Comparison of ENCODE assay signal across 1 cellular context in the genomic region with DNA sequence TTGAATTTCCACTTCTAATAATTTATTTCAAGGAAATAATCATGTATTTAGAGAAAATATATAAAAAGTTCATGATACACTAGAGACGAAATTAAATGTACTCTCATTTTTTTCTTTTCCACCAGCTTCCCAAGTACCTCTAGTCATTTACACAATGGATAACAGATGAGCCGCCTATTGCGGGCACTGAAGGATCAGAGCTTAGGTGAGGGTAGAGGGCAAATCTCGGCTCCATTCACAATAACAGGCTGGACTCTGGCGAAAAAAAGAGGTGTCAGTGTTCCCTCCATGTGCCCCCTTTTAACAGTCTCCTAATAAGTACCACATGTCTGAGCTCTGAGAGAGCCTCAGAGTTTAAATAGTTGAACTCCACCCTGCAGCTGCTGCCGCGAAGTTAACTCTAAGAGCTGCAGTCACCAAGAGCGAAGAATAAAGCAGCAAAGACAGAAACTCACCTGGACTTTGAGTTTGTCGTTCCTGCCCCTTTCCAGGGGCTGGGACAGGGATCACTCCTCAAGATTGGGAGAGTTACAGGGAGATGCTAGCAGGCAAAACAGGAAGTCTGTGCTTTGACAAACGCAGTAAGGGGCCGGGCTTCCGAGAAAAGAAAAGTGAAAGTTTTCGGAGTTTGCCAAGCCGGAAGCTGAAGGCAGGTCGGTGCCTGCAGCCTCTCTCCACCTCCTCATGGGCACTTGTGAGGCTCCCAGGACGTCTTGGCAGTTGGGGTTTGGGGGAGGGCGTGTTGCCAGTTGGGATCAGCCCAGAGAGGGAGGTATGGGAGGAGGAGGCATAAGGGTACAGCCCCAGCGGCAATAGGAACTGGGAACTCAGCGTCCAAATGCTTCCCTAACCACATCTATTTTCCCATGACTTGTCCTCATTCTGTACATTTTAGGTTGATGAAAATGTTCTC.
TF ChIP-seq lines count a peak whose summit lies in the region.

TSS of gene SP110 (minus strand) at position 566 of the 913 bp plus-strand sequence. CDS start 3,057 bp downstream, outside the sequence.

TF ChIP-seq in HepG2, 621 proteins besides CTCF, POLR2A, EP300 and RAD21 (continued from another document and continues in another):
- TF ChIP-seq, protein P1, sequence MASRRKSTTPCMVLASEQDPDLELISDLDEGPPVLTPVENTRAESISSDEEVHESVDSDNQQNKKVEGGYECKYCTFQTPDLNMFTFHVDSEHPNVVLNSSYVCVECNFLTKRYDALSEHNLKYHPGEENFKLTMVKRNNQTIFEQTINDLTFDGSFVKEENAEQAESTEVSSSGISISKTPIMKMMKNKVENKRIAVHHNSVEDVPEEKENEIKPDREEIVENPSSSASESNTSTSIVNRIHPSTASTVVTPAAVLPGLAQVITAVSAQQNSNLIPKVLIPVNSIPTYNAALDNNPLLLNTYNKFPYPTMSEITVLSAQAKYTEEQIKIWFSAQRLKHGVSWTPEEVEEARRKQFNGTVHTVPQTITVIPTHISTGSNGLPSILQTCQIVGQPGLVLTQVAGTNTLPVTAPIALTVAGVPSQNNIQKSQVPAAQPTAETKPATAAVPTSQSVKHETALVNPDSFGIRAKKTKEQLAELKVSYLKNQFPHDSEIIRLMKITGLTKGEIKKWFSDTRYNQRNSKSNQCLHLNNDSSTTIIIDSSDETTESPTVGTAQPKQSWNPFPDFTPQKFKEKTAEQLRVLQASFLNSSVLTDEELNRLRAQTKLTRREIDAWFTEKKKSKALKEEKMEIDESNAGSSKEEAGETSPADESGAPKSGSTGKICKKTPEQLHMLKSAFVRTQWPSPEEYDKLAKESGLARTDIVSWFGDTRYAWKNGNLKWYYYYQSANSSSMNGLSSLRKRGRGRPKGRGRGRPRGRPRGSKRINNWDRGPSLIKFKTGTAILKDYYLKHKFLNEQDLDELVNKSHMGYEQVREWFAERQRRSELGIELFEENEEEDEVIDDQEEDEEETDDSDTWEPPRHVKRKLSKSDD (CRISPR knock-in tag; IDR thresholded peaks at IDR 0.05; ENCODE audit: low read depth) = 0 out of 2 replicates have a peak, but pooled peaks have one; percentile 40
- TF ChIP-seq DPF2 (CRISPR knock-in tag; IDR thresholded peaks at IDR 0.05; ENCODE audit: borderline replicate concordance, low read depth) = no peak
- no peak; the same call in 1 of the 2 replicates for TF ChIP-seq ZNF605 (CRISPR knock-in tag; IDR thresholded peaks at IDR 0.05)
- no peak for TF ChIP-seq ZNF768 (CRISPR knock-in tag; IDR thresholded peaks at IDR 0.05)
- TF ChIP-seq ZNF790 (CRISPR knock-in tag; IDR thresholded peaks at IDR 0.05; ENCODE audit: borderline replicate concordance) = no peak
- TF ChIP-seq SPEN (CRISPR knock-in tag; IDR thresholded peaks at IDR 0.05; ENCODE audit: low read depth) = peak; percentile 37; the same call in 1 of the 2 replicates
- TF ChIP-seq RNF219 (CRISPR knock-in tag; IDR thresholded peaks at IDR 0.05) = no peak
- no peak for TF ChIP-seq SCMH1 (CRISPR knock-in tag; IDR thresholded peaks at IDR 0.05; ENCODE audit: borderline replicate concordance)
- TF ChIP-seq ZNF598 (CRISPR knock-in tag; IDR thresholded peaks at IDR 0.05; ENCODE audit: borderline replicate concordance) = peak; percentile 90
- TF ChIP-seq NFYB (CRISPR knock-in tag; IDR thresholded peaks at IDR 0.05) = no peak
- no peak for TF ChIP-seq ZFP36 (IDR thresholded peaks at IDR 0.05; ENCODE audit: borderline replicate concordance, low read depth, low read length, partially characterized antibody)
- TF ChIP-seq, protein P2, sequence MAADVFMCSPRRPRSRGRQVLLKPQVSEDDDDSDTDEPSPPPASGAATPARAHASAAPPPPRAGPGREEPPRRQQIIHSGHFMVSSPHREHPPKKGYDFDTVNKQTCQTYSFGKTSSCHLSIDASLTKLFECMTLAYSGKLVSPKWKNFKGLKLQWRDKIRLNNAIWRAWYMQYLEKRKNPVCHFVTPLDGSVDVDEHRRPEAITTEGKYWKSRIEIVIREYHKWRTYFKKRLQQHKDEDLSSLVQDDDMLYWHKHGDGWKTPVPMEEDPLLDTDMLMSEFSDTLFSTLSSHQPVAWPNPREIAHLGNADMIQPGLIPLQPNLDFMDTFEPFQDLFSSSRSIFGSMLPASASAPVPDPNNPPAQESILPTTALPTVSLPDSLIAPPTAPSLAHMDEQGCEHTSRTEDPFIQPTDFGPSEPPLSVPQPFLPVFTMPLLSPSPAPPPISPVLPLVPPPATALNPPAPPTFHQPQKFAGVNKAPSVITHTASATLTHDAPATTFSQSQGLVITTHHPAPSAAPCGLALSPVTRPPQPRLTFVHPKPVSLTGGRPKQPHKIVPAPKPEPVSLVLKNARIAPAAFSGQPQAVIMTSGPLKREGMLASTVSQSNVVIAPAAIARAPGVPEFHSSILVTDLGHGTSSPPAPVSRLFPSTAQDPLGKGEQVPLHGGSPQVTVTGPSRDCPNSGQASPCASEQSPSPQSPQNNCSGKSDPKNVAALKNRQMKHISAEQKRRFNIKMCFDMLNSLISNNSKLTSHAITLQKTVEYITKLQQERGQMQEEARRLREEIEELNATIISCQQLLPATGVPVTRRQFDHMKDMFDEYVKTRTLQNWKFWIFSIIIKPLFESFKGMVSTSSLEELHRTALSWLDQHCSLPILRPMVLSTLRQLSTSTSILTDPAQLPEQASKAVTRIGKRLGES (CRISPR knock-in tag; IDR thresholded peaks at IDR 0.05; ENCODE audit: borderline replicate concordance) = no peak
- TF ChIP-seq GATAD1 (CRISPR knock-in tag; IDR thresholded peaks at IDR 0.05) = no peak; the same call in 1 of the 2 replicates
- TF ChIP-seq ZFP37 (CRISPR knock-in tag; IDR thresholded peaks at IDR 0.05; ENCODE audit: borderline replicate concordance) = no peak
- no peak for TF ChIP-seq ZBTB44 (CRISPR knock-in tag; IDR thresholded peaks at IDR 0.05)
- no peak for TF ChIP-seq FOXK2 (IDR thresholded peaks at IDR 0.05)
- TF ChIP-seq ZNF782 (CRISPR knock-in tag; IDR thresholded peaks at IDR 0.05; ENCODE audit: borderline replicate concordance) = no peak
- 0 out of 2 replicates have a peak, but pooled peaks have one; percentile 18 for TF ChIP-seq ZFY (CRISPR knock-in tag; IDR thresholded peaks at IDR 0.05)
- no peak for TF ChIP-seq ZNF777 (CRISPR knock-in tag; IDR thresholded peaks at IDR 0.05)
- 0 out of 2 replicates have a peak, but pooled peaks have one; percentile 15 for TF ChIP-seq ZNF550 (CRISPR knock-in tag; IDR thresholded peaks at IDR 0.05; ENCODE audit: borderline replicate concordance)
- TF ChIP-seq ZNF253 (CRISPR knock-in tag; IDR thresholded peaks at IDR 0.05; ENCODE audit: borderline replicate concordance) = 0 out of 2 replicates have a peak, but pooled peaks have one; percentile 20
- no peak for TF ChIP-seq ZNF607 (CRISPR knock-in tag; IDR thresholded peaks at IDR 0.05; ENCODE audit: borderline replicate concordance)
- no peak for TF ChIP-seq U2AF2 (IDR thresholded peaks at IDR 0.05; ENCODE audit: low read depth, low read length)
- TF ChIP-seq, protein P3, sequence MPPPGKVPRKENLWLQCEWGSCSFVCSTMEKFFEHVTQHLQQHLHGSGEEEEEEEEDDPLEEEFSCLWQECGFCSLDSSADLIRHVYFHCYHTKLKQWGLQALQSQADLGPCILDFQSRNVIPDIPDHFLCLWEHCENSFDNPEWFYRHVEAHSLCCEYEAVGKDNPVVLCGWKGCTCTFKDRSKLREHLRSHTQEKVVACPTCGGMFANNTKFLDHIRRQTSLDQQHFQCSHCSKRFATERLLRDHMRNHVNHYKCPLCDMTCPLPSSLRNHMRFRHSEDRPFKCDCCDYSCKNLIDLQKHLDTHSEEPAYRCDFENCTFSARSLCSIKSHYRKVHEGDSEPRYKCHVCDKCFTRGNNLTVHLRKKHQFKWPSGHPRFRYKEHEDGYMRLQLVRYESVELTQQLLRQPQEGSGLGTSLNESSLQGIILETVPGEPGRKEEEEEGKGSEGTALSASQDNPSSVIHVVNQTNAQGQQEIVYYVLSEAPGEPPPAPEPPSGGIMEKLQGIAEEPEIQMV (CRISPR knock-in tag; IDR thresholded peaks at IDR 0.05; ENCODE audit: low read depth) = 0 out of 2 replicates have a peak, but pooled peaks have one; percentile 57
- TF ChIP-seq U2AF1 (optimal IDR thresholded peaks at IDR 0.05; ENCODE audit: low read depth, low read length) = peak; percentile 49
- no peak for TF ChIP-seq ZNF296 (CRISPR knock-in tag; conservative IDR thresholded peaks at IDR 0.05)
- TF ChIP-seq RFX1 (IDR thresholded peaks at IDR 0.05) = no peak
- peak; percentile 30; the same call in 1 of the 2 replicates for TF ChIP-seq HNF4A (CRISPR knock-in tag; IDR thresholded peaks at IDR 0.05)
- TF ChIP-seq ZNF12 (CRISPR knock-in tag; IDR thresholded peaks at IDR 0.05) = no peak
- no peak for TF ChIP-seq RNF2 (conservative IDR thresholded peaks at IDR 0.05; ENCODE audit: low read depth)
- peak; percentile 58; the same call in 1 of the 2 replicates for TF ChIP-seq TAF1 (CRISPR knock-in tag; IDR thresholded peaks at IDR 0.05)
- TF ChIP-seq ZNF567 (CRISPR knock-in tag; IDR thresholded peaks at IDR 0.05; ENCODE audit: borderline replicate concordance) = no peak; the same call in 1 of the 2 replicates
- TF ChIP-seq, protein P4, sequence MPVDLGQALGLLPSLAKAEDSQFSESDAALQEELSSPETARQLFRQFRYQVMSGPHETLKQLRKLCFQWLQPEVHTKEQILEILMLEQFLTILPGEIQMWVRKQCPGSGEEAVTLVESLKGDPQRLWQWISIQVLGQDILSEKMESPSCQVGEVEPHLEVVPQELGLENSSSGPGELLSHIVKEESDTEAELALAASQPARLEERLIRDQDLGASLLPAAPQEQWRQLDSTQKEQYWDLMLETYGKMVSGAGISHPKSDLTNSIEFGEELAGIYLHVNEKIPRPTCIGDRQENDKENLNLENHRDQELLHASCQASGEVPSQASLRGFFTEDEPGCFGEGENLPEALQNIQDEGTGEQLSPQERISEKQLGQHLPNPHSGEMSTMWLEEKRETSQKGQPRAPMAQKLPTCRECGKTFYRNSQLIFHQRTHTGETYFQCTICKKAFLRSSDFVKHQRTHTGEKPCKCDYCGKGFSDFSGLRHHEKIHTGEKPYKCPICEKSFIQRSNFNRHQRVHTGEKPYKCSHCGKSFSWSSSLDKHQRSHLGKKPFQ (CRISPR knock-in tag; IDR thresholded peaks at IDR 0.05; ENCODE audit: insufficient replicate concordance) = no peak
- 0 out of 2 replicates have a peak, but pooled peaks have one; percentile 55 for TF ChIP-seq MEF2D (CRISPR knock-in tag; IDR thresholded peaks at IDR 0.05)
- TF ChIP-seq, protein P5, sequence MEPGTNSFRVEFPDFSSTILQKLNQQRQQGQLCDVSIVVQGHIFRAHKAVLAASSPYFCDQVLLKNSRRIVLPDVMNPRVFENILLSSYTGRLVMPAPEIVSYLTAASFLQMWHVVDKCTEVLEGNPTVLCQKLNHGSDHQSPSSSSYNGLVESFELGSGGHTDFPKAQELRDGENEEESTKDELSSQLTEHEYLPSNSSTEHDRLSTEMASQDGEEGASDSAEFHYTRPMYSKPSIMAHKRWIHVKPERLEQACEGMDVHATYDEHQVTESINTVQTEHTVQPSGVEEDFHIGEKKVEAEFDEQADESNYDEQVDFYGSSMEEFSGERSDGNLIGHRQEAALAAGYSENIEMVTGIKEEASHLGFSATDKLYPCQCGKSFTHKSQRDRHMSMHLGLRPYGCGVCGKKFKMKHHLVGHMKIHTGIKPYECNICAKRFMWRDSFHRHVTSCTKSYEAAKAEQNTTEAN (CRISPR knock-in tag; conservative IDR thresholded peaks at IDR 0.05) = no peak
- TF ChIP-seq ZFAT (CRISPR knock-in tag; conservative IDR thresholded peaks at IDR 0.05) = no peak
- peak; percentile 27; the same call in 1 of the 2 replicates for TF ChIP-seq KLF6 (CRISPR knock-in tag; IDR thresholded peaks at IDR 0.05)
- no peak for TF ChIP-seq ZNF484 (CRISPR knock-in tag; IDR thresholded peaks at IDR 0.05; ENCODE audit: borderline replicate concordance, low read depth)
- TF ChIP-seq MLX (CRISPR knock-in tag; IDR thresholded peaks at IDR 0.05) = no peak
